Comparison of ENCODE assay signal across 25 cellular contexts in genomic region chr1:197210426-197210825, GRCh38. TPM values are rescaled to one million over a fixed set of nuclear protein-coding genes. Genes with fewer than 3 reads are reported as not detected.
"Had no signal": no experiment of that assay in that cellular context is flagged by ENCODE, and none has a peak within 500 bp of the region (broad histone marks: within the 10 kb centered on the region; RNA-seq: fewer than 3 reads in every experiment).

No MANE protein-coding gene starts in this region.

- H3K4me3 ChIP-seq: colonic mucosa, esophagus squamous epithelium, gastroesophageal sphincter, heart left ventricle, hepatocyte, lower lobe of right lung, pancreas, right atrium auricular region, testis, tibial artery had no signal

- H3K4me1 ChIP-seq: colonic mucosa, esophagus squamous epithelium, gastroesophageal sphincter, lower lobe of right lung, pancreas, right atrium auricular region, testis, tibial artery had no signal

- H3K27me3 Mint-ChIP-seq: central memory CD8-positive, alpha-beta T cell; memory B cell; stimulated activated memory B cell treated with anti-CD40 and anti-IgM and Interleukin-4, amounts not matched to agents 10 μg/mL and 1 μg/mL and 100 μg/mL, for 72 hours; type B pancreatic cell had no signal

- H3K4me3 Mint-ChIP-seq: central memory CD8-positive, alpha-beta T cell; memory B cell; natural killer cell; stimulated activated memory B cell treated with anti-CD40 and anti-IgM and Interleukin-4, amounts not matched to agents 10 μg/mL and 1 μg/mL and 100 μg/mL, for 72 hours; type B pancreatic cell had no signal

- H3K4me1 Mint-ChIP-seq: memory B cell; natural killer cell; stimulated activated memory B cell treated with anti-CD40 and anti-IgM and Interleukin-4, amounts not matched to agents 10 μg/mL and 1 μg/mL and 100 μg/mL, for 72 hours had no signal

- H2AFZ ChIP-seq: hepatocyte had no signal

- DNase-seq: colonic mucosa; dermis blood vessel endothelial cell; effector memory CD4-positive, alpha-beta T cell; erythroblast; esophagus squamous epithelium; heart left ventricle; left ventricle myocardium superior; lower lobe of right lung; natural killer cell; pancreas; stimulated activated CD4-positive, alpha-beta T cell treated with anti-CD3 and anti-CD28 coated beads, Interleukin-4, amount 100 ng/mL, for 4 hours; stimulated activated naive CD8-positive, alpha-beta T cell treated with anti-CD3 and anti-CD28 coated beads, Interleukin-15, Interleukin-2, amounts not matched to agents 100 U/mL and 50 U/mL, for 24 hours; substantia nigra; testis; tibial artery had no signal

- H3K4me2 ChIP-seq: hepatocyte had no signal

- H3K27me3 ChIP-seq: colonic mucosa, esophagus squamous epithelium, gastroesophageal sphincter, heart left ventricle, hepatocyte, pancreas, right atrium auricular region, testis, tibial artery had no signal

- H3K9me3 ChIP-seq: colonic mucosa, right atrium auricular region, testis had no signal

- H3K79me2 ChIP-seq: hepatocyte had no signal

- H3K27ac Mint-ChIP-seq: memory B cell; natural killer cell; stimulated activated memory B cell treated with anti-CD40 and anti-IgM and Interleukin-4, amounts not matched to agents 10 μg/mL and 1 μg/mL and 100 μg/mL, for 72 hours; type B pancreatic cell had no signal

- H3K36me3 Mint-ChIP-seq: type B pancreatic cell had no signal

- H3K36me3 ChIP-seq: colonic mucosa, esophagus squamous epithelium, gastroesophageal sphincter, lower lobe of right lung, pancreas, right atrium auricular region, tibial artery had no signal

- H3K27ac ChIP-seq: colonic mucosa, esophagus squamous epithelium, gastroesophageal sphincter, heart left ventricle, hepatocyte, lower lobe of right lung, pancreas, right atrium auricular region, testis, tibial artery had no signal

RNA-seq across cellular contexts. Expression of gene CRB1, which starts 57.6 kb away (rescaled TPM):
- total RNA-seq: chondrocyte, endothelial cell of umbilical vein, pulmonary artery endothelial cell had no signal
- polyA plus RNA-seq: endothelial cell of umbilical vein, hepatocyte had no signal
